In genomic region chr1:230169454-230170152, GRCh38 we compare ENCODE assay signal across 8 cellular contexts.
DNase-seq lines count a peak whose midpoint lies in the region; ATAC-seq and TF ChIP-seq lines count a peak whose summit lies in the region.

No MANE protein-coding gene starts in this region.

- peak; percentile 43 for ATAC-seq in GM18517 (IDR thresholded peaks at IDR 0.05; ENCODE audit: unreplicated experiment)
- ATAC-seq in HG03354 (IDR thresholded peaks at IDR 0.05; ENCODE audit: poor library complexity, severe bottlenecking, unreplicated experiment): peak; percentile 67
- peak; percentile 11 to 57 for ATAC-seq in gastrocnemius medialis

- no peak overlapping the region for H3K4me3 Mint-ChIP-seq in endodermal cell

- H3K27me3 ChIP-seq in endodermal cell (ENCODE audit: control insufficient read depth, insufficient read depth, low read length, poor library complexity, severe bottlenecking): no peaks in the 10 kb centered on the region
- H3K27me3 ChIP-seq in gastrocnemius medialis: no peaks in the 10 kb centered on the region

- H3K27me3 Mint-ChIP-seq in endodermal cell (ENCODE audit: insufficient read depth): no peaks in the 10 kb centered on the region

- H3K4me3 ChIP-seq in endodermal cell (ENCODE audit: low read length) (no peak overlapping the region), gastrocnemius medialis (peak overlapping the region; percentile 35 to 40 (median 38))

- TF ChIP-seq POLR2A in gastrocnemius medialis (IDR thresholded peaks at IDR 0.05): no peak

- intact Hi-C loops in gastrocnemius medialis (cut with DNase I; ENCODE audit: low total_unique reads): no loop called here

- H3K27ac Mint-ChIP-seq in endodermal cell: no peak overlapping the region

- peaks cover 12% of the 10 kb centered on the region for H3K9me3 Mint-ChIP-seq in endodermal cell

- no peak overlapping the region for H3K9ac ChIP-seq in endodermal cell (ENCODE audit: extremely low read depth, low read length, poor library complexity, severe bottlenecking)

- in situ Hi-C loops in gastrocnemius medialis (cut with MboI; ENCODE audit: low sequenced_read_pairs in 4 of 4) (no loop called here), GM13976 (cut with MboI; ENCODE audit: low sequenced_read_pairs, unreplicated experiment) (no loop called here)

- H3K4me1 Mint-ChIP-seq in endodermal cell: peaks cover 7% of the 10 kb centered on the region

- H3K4me1 ChIP-seq in endodermal cell (ENCODE audit: control insufficient read depth, insufficient read depth, low read length) (no peaks in the 10 kb centered on the region), gastrocnemius medialis (peaks cover 59 to 68% of the 10 kb centered on the region in 2 donors)

- peaks cover 10% of the 10 kb centered on the region for H3K36me3 Mint-ChIP-seq in endodermal cell (ENCODE audit: low read depth)

- H3K27ac ChIP-seq in endodermal cell (ENCODE audit: low read depth, low read length): no peak overlapping the region
- peak overlapping the region; percentile 71 to 80 (median 77) for H3K27ac ChIP-seq in gastrocnemius medialis

- H3K36me3 ChIP-seq in endodermal cell (ENCODE audit: control insufficient read depth, insufficient read depth, low read length) (no peaks in the 10 kb centered on the region), gastrocnemius medialis (no peaks in the 10 kb centered on the region)

- peak; percentile 24 for DNase-seq in endodermal cell
- DNase-seq in gastrocnemius medialis: no peak
- DNase-seq in GM13976 (ENCODE audit: low spot score): no peak
- no peak for DNase-seq in NCI-H187 treated with DMSO at 0.1 percent for 48 hours (lab: John Stamatoyannopoulos, UW)
- DNase-seq in SW 1271 (lab: John Stamatoyannopoulos, UW): no peak
- no peak for DNase-seq in EL

- TF ChIP-seq CTCF in endodermal cell (conservative IDR thresholded peaks at IDR 0.05) (no peak), gastrocnemius medialis (IDR thresholded peaks at IDR 0.05 in 4 of 5, conservative IDR thresholded peaks at IDR 0.05 in 1 of 5) (no peak), GM13976 (IDR thresholded peaks at IDR 0.05; ENCODE audit: borderline replicate concordance, control extremely low read depth, extremely low read depth, insufficient read depth, missing control alignments) (no peak)

- H3K9me3 ChIP-seq in endodermal cell (ENCODE audit: control insufficient read depth, low read length) (peaks cover 11% of the 10 kb centered on the region), gastrocnemius medialis (no peaks in the 10 kb centered on the region)

- WGBS in endodermal cell (ENCODE audit: insufficient coverage in 1 of 2, insufficient read length in 1 of 2), 2 experiments: 90 to 94% methylated on average over 5 to 8 of the region's 8 CpGs
